ENCODE assay signal across 8 cellular contexts in the genomic region with DNA sequence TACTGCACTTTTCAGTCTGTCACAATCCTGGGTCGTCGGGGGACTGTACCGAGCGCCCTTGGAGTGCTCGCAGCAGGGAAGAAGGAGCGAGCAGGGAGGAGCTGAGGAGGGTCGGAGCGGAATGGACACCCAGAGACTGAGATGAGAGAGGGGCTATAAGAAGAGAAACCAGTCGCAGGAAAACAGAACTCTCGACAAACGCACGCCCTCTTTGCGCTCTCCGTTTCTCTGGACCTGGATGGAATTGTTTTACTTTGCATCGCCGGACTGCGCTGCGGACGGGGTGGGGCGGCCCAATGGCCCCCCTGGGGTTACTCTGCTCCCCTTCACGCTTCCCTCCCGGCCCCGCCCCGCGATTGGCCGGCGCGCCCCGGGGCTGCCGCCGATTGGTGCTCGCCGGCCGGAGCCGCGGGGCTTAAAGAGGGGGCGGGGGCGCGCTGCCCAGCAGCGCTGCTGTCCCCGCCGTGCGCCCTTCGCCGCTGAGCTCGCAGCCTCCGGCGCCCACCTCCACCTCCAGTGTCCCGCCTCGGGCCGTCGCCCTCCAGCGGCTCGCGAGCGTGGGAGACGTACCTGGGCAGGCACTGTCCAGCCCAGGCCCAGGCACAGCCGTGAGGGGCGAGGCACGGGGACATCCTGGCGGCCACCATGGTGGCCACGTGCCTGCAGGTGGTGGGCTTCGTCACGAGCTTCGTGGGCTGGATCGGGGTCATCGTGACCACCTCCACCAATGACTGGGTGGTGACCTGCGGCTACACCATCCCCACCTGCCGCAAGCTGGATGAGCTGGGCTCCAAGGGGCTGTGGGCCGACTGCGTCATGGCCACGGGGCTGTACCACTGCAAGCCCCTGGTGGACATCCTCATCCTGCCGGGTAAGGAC. TPM values are rescaled to one million over a fixed set of nuclear protein-coding genes. Genes with fewer than 3 reads are reported as not detected.
A peak's percentile ranks its signal among the peaks of the same experiment; 100 is the strongest.
DNase-seq lines count a peak whose midpoint lies in the region; ATAC-seq and TF ChIP-seq lines count a peak whose summit lies in the region.

TSS of gene CLDN11 (plus strand) at position 447 of the 879 bp plus-strand sequence. CDS start at position 646, 199 bp downstream.

- peaks cover 51% of the 10 kb centered on the region for H3K27me3 Mint-ChIP-seq in activated T-cell treated with anti-CD3 and anti-CD28 coated beads, Interleukin-2, amount 50 U/mL, for 24 hours

- in situ Hi-C loops in transverse colon (cut with MboI; ENCODE audit: low pct_ligation_motif_present in 1 of 4, low pct_unique_long_range_greater_than_20kb in 1 of 4, low sequenced_read_pairs in 3 of 4): loop anchor here (10.0 to 25.0 kb wide), 5 partner anchors 106 to 396 kb away; no protein-coding TSS in a partner anchor

- H3K9me3 Mint-ChIP-seq in activated T-cell treated with anti-CD3 and anti-CD28 coated beads, Interleukin-2, amount 50 U/mL, for 24 hours: no peaks in the 10 kb centered on the region

- H3K9me3 ChIP-seq in RWPE2 (ENCODE audit: severe bottlenecking) (no peaks in the 10 kb centered on the region), esophagus (ENCODE audit: control insufficient read depth in 2 of 2, insufficient read depth in 1 of 2, low read depth in 1 of 2, low read length in 1 of 2) (peaks cover 0 to 2% of the 10 kb centered on the region in 2 donors), transverse colon (no peaks in the 10 kb centered on the region)

- H3K4me3 Mint-ChIP-seq in activated T-cell treated with anti-CD3 and anti-CD28 coated beads, Interleukin-2, amount 50 U/mL, for 24 hours: peak within 1 kb of the TSS; percentile 64

- no peak for DNase-seq in activated T-cell treated with anti-CD3 and anti-CD28 coated beads, Interleukin-2, amount 50 U/mL, for 24 hours
- no peak for DNase-seq in activated T-cell treated with anti-CD3 and anti-CD28 coated beads, Interleukin-2, amount 50 U/mL, for 48 hours
- DNase-seq in RWPE2 (ENCODE audit: low spot score): no peak
- peak; percentile 91 for DNase-seq in midbrain (lab: John Stamatoyannopoulos, UW)
- DNase-seq in transverse colon: no peak
- DNase-seq in UCSD-AML1 (lab: John Stamatoyannopoulos, UW; ENCODE audit: unreplicated experiment): no peak

- intact Hi-C loops in transverse colon (cut with DNase I; ENCODE audit: low total_unique reads): no loop called here

- ATAC-seq in RWPE2 (ENCODE audit: low read depth) (peak; percentile 58), GM21360 (IDR thresholded peaks at IDR 0.05; ENCODE audit: unreplicated experiment) (no peak)

- H3K27ac ChIP-seq in RWPE2 (ENCODE audit: poor library complexity, severe bottlenecking) (no peak within 1 kb of the TSS), esophagus (ENCODE audit: low read depth in 2 of 2, low read length in 1 of 2) (peak within 1 kb of the TSS; percentile 24 to 62), transverse colon (peak within 1 kb of the TSS in 2 of 4 donors; percentile 3 to 34)

- TF ChIP-seq POLR2A in transverse colon (IDR thresholded peaks at IDR 0.05): no peak

- H3K4me3 ChIP-seq in RWPE2 (ENCODE audit: severe bottlenecking): peak within 1 kb of the TSS; percentile 22
- H3K4me3 ChIP-seq in esophagus (ENCODE audit: low read depth in 1 of 2, low read length in 2 of 2): peak within 1 kb of the TSS; percentile 27 to 53
- H3K4me3 ChIP-seq in transverse colon: peak within 1 kb of the TSS; percentile 10 to 57 (median 32)

- H3K27me3 ChIP-seq in RWPE2 (ENCODE audit: insufficient read depth, poor library complexity, severe bottlenecking) (peaks cover 8% of the 10 kb centered on the region), esophagus (ENCODE audit: control insufficient read depth in 1 of 2, insufficient read depth in 2 of 2, low read length in 2 of 2) (peaks cover 0 to 3% of the 10 kb centered on the region in 2 donors), transverse colon (peaks cover 50% of the 10 kb centered on the region)

- no peak for TF ChIP-seq EP300 in transverse colon (IDR thresholded peaks at IDR 0.05; ENCODE audit: low read depth)

- TF ChIP-seq CTCF in RWPE2 (IDR thresholded peaks at IDR 0.05; ENCODE audit: poor library complexity, severe bottlenecking) (no peak), transverse colon (IDR thresholded peaks at IDR 0.05) (no peak)

- no peak within 1 kb of the TSS for H3K27ac Mint-ChIP-seq in activated T-cell treated with anti-CD3 and anti-CD28 coated beads, Interleukin-2, amount 50 U/mL, for 24 hours

- WGBS in esophagus, 2 donors: 4 to 5% methylated on average over 64 to 73 of the region's 73 CpGs
- 6% methylated on average over 55 of the region's 73 CpGs; no CpG with 5 or more reads in 1 of the 2 donors for WGBS in transverse colon (ENCODE audit: low coverage in 1 of 2), 2 donors

- no peaks in the 10 kb centered on the region for H3K36me3 Mint-ChIP-seq in activated T-cell treated with anti-CD3 and anti-CD28 coated beads, Interleukin-2, amount 50 U/mL, for 24 hours (ENCODE audit: low read depth)

- peaks cover 15% of the 10 kb centered on the region for H3K4me1 Mint-ChIP-seq in activated T-cell treated with anti-CD3 and anti-CD28 coated beads, Interleukin-2, amount 50 U/mL, for 24 hours (ENCODE audit: low read depth)

- H3K4me1 ChIP-seq in RWPE2 (ENCODE audit: insufficient read depth, poor library complexity, severe bottlenecking): no peaks in the 10 kb centered on the region
- H3K4me1 ChIP-seq in esophagus (ENCODE audit: control insufficient read depth in 2 of 2, insufficient read depth in 2 of 2, low read length in 1 of 2): peaks cover 6 to 11% of the 10 kb centered on the region in 2 donors
- H3K4me1 ChIP-seq in transverse colon: peaks cover 4 to 19% (median 18%) of the 10 kb centered on the region in 4 donors

- H3K36me3 ChIP-seq in RWPE2 (ENCODE audit: low read depth) (no peaks in the 10 kb centered on the region), esophagus (ENCODE audit: control insufficient read depth in 2 of 2, insufficient read depth in 2 of 2, low read length in 1 of 2) (no peaks in the 10 kb centered on the region), transverse colon (no peaks in the 10 kb centered on the region)

RNA-seq across cellular contexts. Expression of gene CLDN11, which starts in this region (rescaled TPM):
- polyA plus RNA-seq in esophagus: 1 to 10 TPM in 1 of 2 donors, under 1 TPM in 1; 0.49 to 1.2 TPM
- total RNA-seq in transverse colon: 10 to 100 TPM in 1 of 4 donors, 1 to 10 TPM in 3; 4.6 to 13.5 (median 7.2) TPM
